In genomic region chrX:7617994-7618393, GRCh38 we compare ENCODE assay signal across 28 cellular contexts.
"Had no signal": no experiment of that assay in that cellular context is flagged by ENCODE, and none has a peak within 500 bp of the region (broad histone marks: within the 10 kb centered on the region; RNA-seq: fewer than 3 reads in every experiment).

No MANE protein-coding gene starts in this region.

- H3K27me3 ChIP-seq: brain microvascular endothelial cell, esophagus muscularis mucosa, foreskin keratinocyte, gastrocnemius medialis, heart right ventricle, hepatocyte had no signal

- H3K4me2 ChIP-seq: hepatocyte had no signal

- H3K79me2 ChIP-seq: hepatocyte had no signal

- H3K36me3 ChIP-seq: brain microvascular endothelial cell, esophagus muscularis mucosa, gastrocnemius medialis, heart right ventricle had no signal

- ATAC-seq: activated naive CD4-positive, alpha-beta T cell treated with anti-CD3 and anti-CD28 coated beads, Interleukin-2, amount 50 U/mL, for 72 hours; activated T-cell treated with anti-CD3 and anti-CD28 coated beads, Interleukin-2, amount 50 U/mL, for 72 hours; foreskin keratinocyte; gastrocnemius medialis; heart right ventricle; WTC11 had no signal

- H2AFZ ChIP-seq: hepatocyte had no signal

- DNase-seq: activated CD4-positive, alpha-beta memory T cell treated with anti-CD3 and anti-CD28 coated beads, Interleukin-2, amount 10 ng/mL, durations not matched to agents 7 days and 5 days; activated CD4-positive, alpha-beta T cell treated with anti-CD3 and anti-CD28 coated beads for 1 hour; activated CD4-positive, alpha-beta T cell treated with anti-CD3 and anti-CD28 coated beads for 4 hours; activated CD4-positive, alpha-beta T cell treated with anti-CD3 and anti-CD28 coated beads, Interleukin-2, amount 10 ng/mL, durations not matched to agents 7 days and 5 days; activated CD4-positive, alpha-beta T cell treated with anti-CD3 and anti-CD28 coated beads, Interleukin-2, amount 50 U/mL, for 4 hours; activated CD8-positive, alpha-beta memory T cell treated with anti-CD3 and anti-CD28 coated beads, Interleukin-2, amount 50 U/mL, for 48 hours; activated gamma-delta T cell; activated naive CD4-positive, alpha-beta T cell; activated naive CD4-positive, alpha-beta T cell treated with anti-CD3 and anti-CD28 coated beads, Interleukin-2, amount 10 ng/mL, durations not matched to agents 7 days and 5 days; activated naive CD8-positive, alpha-beta T cell treated with anti-CD3 and anti-CD28 coated beads, Interleukin-2, amount 10 ng/mL, durations not matched to agents 7 days and 5 days; activated T-cell treated with anti-CD3 and anti-CD28 coated beads for 4 hours; activated T-cell treated with anti-CD3 and anti-CD28 coated beads, Interleukin-2, amount 50 U/mL, for 24 hours; activated T-cell treated with anti-CD3 and anti-CD28 coated beads, Interleukin-2, amount 50 U/mL, for 72 hours; anterior cingulate cortex; brain microvascular endothelial cell; dorsolateral prefrontal cortex; effector memory CD4-positive, alpha-beta T cell; endodermal cell; foreskin keratinocyte; gastrocnemius medialis; heart right ventricle; T-helper 2 cell had no signal

- H3K27ac ChIP-seq: brain microvascular endothelial cell, coronary artery, dorsolateral prefrontal cortex, esophagus muscularis mucosa, foreskin keratinocyte, gastrocnemius medialis, heart right ventricle, hepatocyte, VCaP had no signal

- H3K4me1 ChIP-seq: esophagus muscularis mucosa, foreskin keratinocyte, gastrocnemius medialis, heart right ventricle had no signal

- H3K4me3 ChIP-seq: coronary artery, dorsolateral prefrontal cortex, esophagus muscularis mucosa, gastrocnemius medialis, heart right ventricle, hepatocyte had no signal

- H3K9me3 ChIP-seq: esophagus muscularis mucosa, gastrocnemius medialis, heart right ventricle had no signal
